2 cellular contexts compared by ENCODE assay signal in genomic region chr10:102191956-102192355, GRCh38.
TF ChIP-seq lines count a peak whose summit lies in the region.

No MANE protein-coding gene starts in this region.

TF ChIP-seq in HCT116, 20 proteins besides CTCF, POLR2A, EP300 and RAD21:
- TF ChIP-seq, protein P1, sequence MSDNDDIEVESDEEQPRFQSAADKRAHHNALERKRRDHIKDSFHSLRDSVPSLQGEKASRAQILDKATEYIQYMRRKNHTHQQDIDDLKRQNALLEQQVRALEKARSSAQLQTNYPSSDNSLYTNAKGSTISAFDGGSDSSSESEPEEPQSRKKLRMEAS (IDR thresholded peaks at IDR 0.05) = no peak
- peak; percentile 50; the same call in 1 of the 2 replicates for TF ChIP-seq CBX3 (IDR thresholded peaks at IDR 0.05; ENCODE audit: low read depth)
- TF ChIP-seq ATF3 (IDR thresholded peaks at IDR 0.05) = no peak
- no peak for TF ChIP-seq EGR1 (IDR thresholded peaks at IDR 0.05; ENCODE audit: low read depth)

TF ChIP-seq in K562, 482 proteins besides CTCF, POLR2A, EP300 and RAD21:
- TF ChIP-seq ZNF124 (CRISPR knock-in tag; IDR thresholded peaks at IDR 0.05) (peak; percentile 100), TRIM28 (IDR thresholded peaks at IDR 0.05) (peak; percentile 86), CCAR2 (IDR thresholded peaks at IDR 0.05; ENCODE audit: low read depth, low read length) (no peak), CBX5 (IDR thresholded peaks at IDR 0.05; ENCODE audit: borderline replicate concordance, low read depth) (peak; percentile 85), TRIM24 (IDR thresholded peaks at IDR 0.05) (0 out of 4 replicates have a peak, but pooled peaks of 1 of the 2 experiments have one; percentile 16), CBX3 (IDR thresholded peaks at IDR 0.05; ENCODE audit: borderline replicate concordance in 1 of 2, low read length in 2 of 2) (0 out of 3 replicates have a peak, but pooled peaks of 1 of the 2 experiments have one; percentile 62), TFAM (CRISPR knock-in tag; conservative IDR thresholded peaks at IDR 0.05) (no peak)
